In the genomic region with DNA sequence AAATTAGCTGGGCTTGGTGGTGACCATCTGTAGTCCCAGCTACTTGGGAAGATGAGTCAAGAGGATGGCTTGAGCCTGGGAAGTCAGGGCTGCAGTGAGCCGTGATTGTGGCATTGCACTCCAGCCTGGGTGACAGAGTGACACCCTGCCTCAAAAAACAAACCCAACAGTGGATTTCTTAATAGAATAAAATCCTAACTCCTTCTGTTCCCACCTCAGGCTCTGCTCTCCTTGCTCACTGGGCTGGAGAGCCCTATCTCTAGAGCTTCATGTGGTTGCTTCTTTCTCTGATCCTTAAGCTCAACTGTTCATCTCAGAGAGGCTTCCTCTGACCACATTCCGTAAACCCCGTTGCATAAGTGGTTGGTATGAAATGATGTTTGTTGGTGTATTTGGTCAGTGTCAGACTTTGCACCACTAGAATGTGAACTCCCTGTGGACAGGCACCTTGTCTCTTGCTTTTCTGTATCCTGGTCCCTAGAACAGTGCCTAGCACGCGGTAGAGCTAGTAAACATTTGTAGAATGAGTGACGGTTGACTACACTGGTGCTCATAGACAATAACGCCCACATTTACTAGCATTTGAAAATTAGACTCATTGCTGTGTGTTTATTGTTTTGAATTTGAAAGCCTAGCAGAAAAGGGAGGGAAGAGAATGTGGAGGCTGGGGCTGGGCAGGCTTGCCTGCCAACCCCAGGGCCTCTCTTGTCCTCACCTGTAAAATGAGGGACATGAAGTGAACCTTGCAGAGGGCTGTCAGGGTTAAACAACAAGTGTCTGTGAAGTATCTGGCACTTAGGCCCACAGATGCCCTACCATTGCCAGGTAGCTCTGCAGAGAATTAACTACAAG, we compare ENCODE assay signal across 10 cellular contexts. TPM values are rescaled to one million over a fixed set of nuclear protein-coding genes. Genes with fewer than 3 reads are reported as not detected.
DNase-seq lines count a peak whose midpoint lies in the region; ATAC-seq, FAIRE-seq and TF ChIP-seq lines count a peak whose summit lies in the region.
"Had no signal": no experiment of that assay in that cellular context is flagged by ENCODE, and none has a peak within 500 bp of the region (broad histone marks: within the 10 kb centered on the region; RNA-seq: fewer than 3 reads in every experiment).

No MANE protein-coding gene starts in this region.

- no peak for ATAC-seq in pancreas
- ATAC-seq: HCT116 had no signal

- DNase-seq in SIG-M5 treated with dmso at 0.1 percent for 504 hours (lab: John Stamatoyannopoulos, UW; ENCODE audit: unreplicated experiment): peak; percentile 15
- DNase-seq in SIG-M5 (lab: John Stamatoyannopoulos, UW): no peak
- no peak for DNase-seq in esophagus squamous epithelium (lab: John Stamatoyannopoulos, UW)
- DNase-seq in posterior vena cava (ENCODE audit: low spot score): no peak
- no peak for DNase-seq in pancreas
- DNase-seq in NCI-H82 (lab: John Stamatoyannopoulos, UW): no peak

- WGBS in esophagus squamous epithelium, 2 donors: 77 to 78% methylated on average over 5 to 7 of the region's 7 CpGs
- WGBS in pancreas, 2 donors: 85 to 88% methylated on average over 7 of the region's 7 CpGs

- peaks cover 77% of the 10 kb centered on the region for H3K79me2 ChIP-seq in OCI-LY1 (ENCODE audit: insufficient read depth, low read length)

- peaks cover 39% of the 10 kb centered on the region for H3K4me1 ChIP-seq in OCI-LY1 (ENCODE audit: insufficient read depth, low read length, severe bottlenecking)
- H3K4me1 ChIP-seq in esophagus squamous epithelium: peaks cover 23 to 69% (median 49%) of the 10 kb centered on the region in 3 donors
- peaks cover 47% of the 10 kb centered on the region for H3K4me1 ChIP-seq in skeletal muscle satellite cell (ENCODE audit: control insufficient read depth, insufficient read depth, low read length)
- H3K4me1 ChIP-seq in pancreas: peaks cover 0 to 32% (median 7%) of the 10 kb centered on the region in 3 donors

- H3K27ac ChIP-seq in OCI-LY1 (ENCODE audit: low read depth, low read length, poor library complexity, severe bottlenecking): no peak overlapping the region
- peak overlapping the region; percentile 6 to 69 (median 50) for H3K27ac ChIP-seq in esophagus squamous epithelium
- H3K27ac ChIP-seq in pancreas: no peak overlapping the region

- H2AFZ ChIP-seq in OCI-LY1 (ENCODE audit: low read length): no peak overlapping the region

- H3K9me3 ChIP-seq in OCI-LY1 (ENCODE audit: low read length): no peaks in the 10 kb centered on the region
- no peaks in the 10 kb centered on the region for H3K9me3 ChIP-seq in esophagus squamous epithelium
- no peaks in the 10 kb centered on the region for H3K9me3 ChIP-seq in skeletal muscle satellite cell (replicated peaks; ENCODE audit: low read length)
- H3K9me3 ChIP-seq in pancreas: no peaks in the 10 kb centered on the region

- no peak overlapping the region for H3K4me3 ChIP-seq in OCI-LY1 (ENCODE audit: low read depth, low read length, poor library complexity, severe bottlenecking)
- H3K4me3 ChIP-seq in esophagus squamous epithelium: no peak overlapping the region
- H3K4me3 ChIP-seq in skeletal muscle satellite cell (ENCODE audit: low read length): peak overlapping the region; percentile 1
- no peak overlapping the region for H3K4me3 ChIP-seq in pancreas

- H4K20me1 ChIP-seq in OCI-LY1 (ENCODE audit: insufficient read depth, low read length): no peaks in the 10 kb centered on the region; the same call in 1 of the 2 replicates

- peak overlapping the region; percentile 98; the same call in 1 of the 2 replicates for H3K4me2 ChIP-seq in OCI-LY1 (ENCODE audit: low read length)
- peak overlapping the region; percentile 94 for H3K4me2 ChIP-seq in skeletal muscle satellite cell (ENCODE audit: low read length)

- intact Hi-C loops in esophagus squamous epithelium (cut with DNase I): no loop called here
- intact Hi-C loops in posterior vena cava (cut with DNase I): no loop called here
- intact Hi-C loops in pancreas (cut with DNase I): no loop called here

- no peak overlapping the region for H3K9ac ChIP-seq in OCI-LY1 (ENCODE audit: low read length)
- H3K9ac ChIP-seq in skeletal muscle satellite cell (ENCODE audit: low read depth, low read length): no peak overlapping the region

- H3K36me3 ChIP-seq in OCI-LY1 (ENCODE audit: insufficient read depth, low read length) (peaks cover 46% of the 10 kb centered on the region), esophagus squamous epithelium (peaks cover 5 to 34% (median 12%) of the 10 kb centered on the region in 3 donors), skeletal muscle satellite cell (ENCODE audit: insufficient read depth, low read length) (peaks cover 18% of the 10 kb centered on the region), pancreas (peaks cover 0 to 11% (median 10%) of the 10 kb centered on the region in 3 donors)

- TF ChIP-seq POLR2A in esophagus squamous epithelium (IDR thresholded peaks at IDR 0.05): no peak

- TF ChIP-seq CTCF in OCI-LY1 (IDR thresholded peaks at IDR 0.05; ENCODE audit: low read length): no peak
- no peak for TF ChIP-seq CTCF in esophagus squamous epithelium (IDR thresholded peaks at IDR 0.05)
- no peak for TF ChIP-seq CTCF in pancreas (IDR thresholded peaks at IDR 0.05)

- no peak for FAIRE-seq in pancreas (lab: Jason Lieb, UNC)
- FAIRE-seq: endothelial cell of umbilical vein had no signal

- H3K27me3 ChIP-seq in OCI-LY1 (ENCODE audit: insufficient read depth, low read length): no peaks in the 10 kb centered on the region
- no peaks in the 10 kb centered on the region for H3K27me3 ChIP-seq in esophagus squamous epithelium
- no peaks in the 10 kb centered on the region for H3K27me3 ChIP-seq in skeletal muscle satellite cell (ENCODE audit: control insufficient read depth, insufficient read depth, low read length)
- H3K27me3 ChIP-seq in pancreas: no peaks in the 10 kb centered on the region

- no peaks in the 10 kb centered on the region for H3F3A ChIP-seq in OCI-LY1 (ENCODE audit: insufficient read depth, low read length)

- H3K9me2 ChIP-seq in OCI-LY1 (ENCODE audit: low read depth, low read length): no peaks in the 10 kb centered on the region

RNA-seq across cellular contexts. Expression of gene MAPRE1, which starts 4.2 kb away (rescaled TPM):
- 10 to 100 TPM; 50.8 to 76.5 (median 73.7) TPM for total RNA-seq in esophagus squamous epithelium
- total RNA-seq in skeletal muscle satellite cell (2012; rRNA removed): 94.8 and 100 TPM in 2 replicates
- 100 to 1,000 TPM; 127 to 141 TPM for total RNA-seq in posterior vena cava
- 10 to 100 TPM; 20.6 to 46.7 (median 32.6) TPM for total RNA-seq in pancreas
- 10 to 100 TPM; 12.4 to 32.0 TPM for polyA plus RNA-seq in pancreas

RNA-seq across cellular contexts. Expression of gene EFCAB8, which starts 34.8 kb away (rescaled TPM):
- under 1 TPM in 1 of 4 donors, not detected in 3; 0.38 TPM for total RNA-seq in esophagus squamous epithelium
- under 0.01 TPM in 2 replicates for total RNA-seq in skeletal muscle satellite cell (2012; rRNA removed)
- under 1 TPM; 0.28 to 0.81 TPM for total RNA-seq in posterior vena cava
- total RNA-seq in pancreas: under 1 TPM in 5 of 6 donors, not detected in 1; 0.12 to 0.35 (median 0.19) TPM
- under 1 TPM; 0.14 to 0.19 TPM for polyA plus RNA-seq in pancreas

Comparison
In these comparisons a context has a peak if more than half of its experiments do, and no peak if none do; other contexts are left out.
1. H3K27ac ChIP-seq: peak in esophagus squamous epithelium (4 of 4); none in OCI-LY1 (single experiment) and pancreas (0 of 4).